In genomic region chr4:6783111-6783981, GRCh38 we compare ENCODE assay signal across 1 cellular context.
TF ChIP-seq lines count a peak whose summit lies in the region.

No MANE protein-coding gene starts in this region.

TF ChIP-seq in HepG2, 621 proteins besides CTCF, POLR2A, EP300 and RAD21 (continued from another document and continues in another):
- TF ChIP-seq, protein P1, sequence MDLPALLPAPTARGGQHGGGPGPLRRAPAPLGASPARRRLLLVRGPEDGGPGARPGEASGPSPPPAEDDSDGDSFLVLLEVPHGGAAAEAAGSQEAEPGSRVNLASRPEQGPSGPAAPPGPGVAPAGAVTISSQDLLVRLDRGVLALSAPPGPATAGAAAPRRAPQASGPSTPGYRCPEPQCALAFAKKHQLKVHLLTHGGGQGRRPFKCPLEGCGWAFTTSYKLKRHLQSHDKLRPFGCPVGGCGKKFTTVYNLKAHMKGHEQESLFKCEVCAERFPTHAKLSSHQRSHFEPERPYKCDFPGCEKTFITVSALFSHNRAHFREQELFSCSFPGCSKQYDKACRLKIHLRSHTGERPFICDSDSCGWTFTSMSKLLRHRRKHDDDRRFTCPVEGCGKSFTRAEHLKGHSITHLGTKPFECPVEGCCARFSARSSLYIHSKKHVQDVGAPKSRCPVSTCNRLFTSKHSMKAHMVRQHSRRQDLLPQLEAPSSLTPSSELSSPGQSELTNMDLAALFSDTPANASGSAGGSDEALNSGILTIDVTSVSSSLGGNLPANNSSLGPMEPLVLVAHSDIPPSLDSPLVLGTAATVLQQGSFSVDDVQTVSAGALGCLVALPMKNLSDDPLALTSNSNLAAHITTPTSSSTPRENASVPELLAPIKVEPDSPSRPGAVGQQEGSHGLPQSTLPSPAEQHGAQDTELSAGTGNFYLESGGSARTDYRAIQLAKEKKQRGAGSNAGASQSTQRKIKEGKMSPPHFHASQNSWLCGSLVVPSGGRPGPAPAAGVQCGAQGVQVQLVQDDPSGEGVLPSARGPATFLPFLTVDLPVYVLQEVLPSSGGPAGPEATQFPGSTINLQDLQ (CRISPR knock-in tag; IDR thresholded peaks at IDR 0.05), result 0 out of 2 replicates have a peak, but pooled peaks have one; percentile 51
- TF ChIP-seq, protein P2, sequence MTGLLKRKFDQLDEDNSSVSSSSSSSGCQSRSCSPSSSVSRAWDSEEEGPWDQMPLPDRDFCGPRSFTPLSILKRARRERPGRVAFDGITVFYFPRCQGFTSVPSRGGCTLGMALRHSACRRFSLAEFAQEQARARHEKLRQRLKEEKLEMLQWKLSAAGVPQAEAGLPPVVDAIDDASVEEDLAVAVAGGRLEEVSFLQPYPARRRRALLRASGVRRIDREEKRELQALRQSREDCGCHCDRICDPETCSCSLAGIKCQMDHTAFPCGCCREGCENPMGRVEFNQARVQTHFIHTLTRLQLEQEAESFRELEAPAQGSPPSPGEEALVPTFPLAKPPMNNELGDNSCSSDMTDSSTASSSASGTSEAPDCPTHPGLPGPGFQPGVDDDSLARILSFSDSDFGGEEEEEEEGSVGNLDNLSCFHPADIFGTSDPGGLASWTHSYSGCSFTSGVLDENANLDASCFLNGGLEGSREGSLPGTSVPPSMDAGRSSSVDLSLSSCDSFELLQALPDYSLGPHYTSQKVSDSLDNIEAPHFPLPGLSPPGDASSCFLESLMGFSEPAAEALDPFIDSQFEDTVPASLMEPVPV (CRISPR knock-in tag; IDR thresholded peaks at IDR 0.05), result no peak
- TF ChIP-seq ZFP90 (CRISPR knock-in tag; IDR thresholded peaks at IDR 0.05; ENCODE audit: borderline replicate concordance) (no peak; the same call in 1 of the 2 replicates), SIX4 (CRISPR knock-in tag; IDR thresholded peaks at IDR 0.05) (no peak), HDAC2 (CRISPR knock-in tag; IDR thresholded peaks at IDR 0.05) (no peak), SIN3B (IDR thresholded peaks at IDR 0.05; ENCODE audit: low read length) (no peak), BORCS8-MEF2B (CRISPR knock-in tag; IDR thresholded peaks at IDR 0.05) (no peak), TBL1XR1 (IDR thresholded peaks at IDR 0.05; ENCODE audit: borderline replicate concordance, low read length, partially characterized antibody) (no peak), CEBPB (IDR thresholded peaks at IDR 0.05; ENCODE audit: borderline replicate concordance, low read depth, low read length) (no peak), TBX3 (IDR thresholded peaks at IDR 0.05; ENCODE audit: borderline replicate concordance) (no peak), ATF7-NPFF (CRISPR knock-in tag; IDR thresholded peaks at IDR 0.05; ENCODE audit: low read depth) (no peak), ZBTB20 (CRISPR knock-in tag; IDR thresholded peaks at IDR 0.05; ENCODE audit: borderline replicate concordance, low read depth) (no peak), RELA (CRISPR knock-in tag; IDR thresholded peaks at IDR 0.05) (no peak), TFE3 (CRISPR knock-in tag; IDR thresholded peaks at IDR 0.05) (no peak), CC2D1A (CRISPR knock-in tag; IDR thresholded peaks at IDR 0.05) (no peak), HOXD1 (CRISPR knock-in tag; IDR thresholded peaks at IDR 0.05) (no peak), GATAD2A (CRISPR knock-in tag; IDR thresholded peaks at IDR 0.05) (no peak), ZNF256 (CRISPR knock-in tag; conservative IDR thresholded peaks at IDR 0.05) (no peak), DNMT1 (CRISPR knock-in tag; IDR thresholded peaks at IDR 0.05) (no peak), ZNF574 (CRISPR knock-in tag; IDR thresholded peaks at IDR 0.05) (peak; percentile 62; the same call in 1 of the 2 replicates), HMG20A (CRISPR knock-in tag; IDR thresholded peaks at IDR 0.05; ENCODE audit: borderline replicate concordance) (no peak), USF2 (IDR thresholded peaks at IDR 0.05; ENCODE audit: low read depth, low read length) (no peak), USF2 (CRISPR knock-in tag; IDR thresholded peaks at IDR 0.05; ENCODE audit: borderline replicate concordance) (no peak), HCFC1 (IDR thresholded peaks at IDR 0.05; ENCODE audit: low read depth, low read length) (no peak), NAIF1 (CRISPR knock-in tag; IDR thresholded peaks at IDR 0.05; ENCODE audit: borderline replicate concordance) (no peak), ASH2L (IDR thresholded peaks at IDR 0.05; ENCODE audit: insufficient read length, low read depth, low read length) (peak; percentile 75), TERF1 (CRISPR knock-in tag; IDR thresholded peaks at IDR 0.05) (no peak), THAP11 (CRISPR knock-in tag; IDR thresholded peaks at IDR 0.05) (peak; percentile 47; the same call in 1 of the 2 replicates), SKIL (CRISPR knock-in tag; IDR thresholded peaks at IDR 0.05; ENCODE audit: borderline replicate concordance) (no peak), ZNF30 (CRISPR knock-in tag; IDR thresholded peaks at IDR 0.05) (no peak), ZNF747 (CRISPR knock-in tag; IDR thresholded peaks at IDR 0.05; ENCODE audit: borderline replicate concordance) (no peak; the same call in 1 of the 2 replicates), ZBTB49 (CRISPR knock-in tag; IDR thresholded peaks at IDR 0.05; ENCODE audit: borderline replicate concordance) (no peak), NFE2 (CRISPR knock-in tag; IDR thresholded peaks at IDR 0.05) (no peak), ZNF619 (CRISPR knock-in tag; IDR thresholded peaks at IDR 0.05) (no peak), NR2F6 (IDR thresholded peaks at IDR 0.05) (no peak), NR2F6 (CRISPR knock-in tag; IDR thresholded peaks at IDR 0.05) (0 out of 2 replicates have a peak, but pooled peaks have one; percentile 19)
- TF ChIP-seq, protein P3, sequence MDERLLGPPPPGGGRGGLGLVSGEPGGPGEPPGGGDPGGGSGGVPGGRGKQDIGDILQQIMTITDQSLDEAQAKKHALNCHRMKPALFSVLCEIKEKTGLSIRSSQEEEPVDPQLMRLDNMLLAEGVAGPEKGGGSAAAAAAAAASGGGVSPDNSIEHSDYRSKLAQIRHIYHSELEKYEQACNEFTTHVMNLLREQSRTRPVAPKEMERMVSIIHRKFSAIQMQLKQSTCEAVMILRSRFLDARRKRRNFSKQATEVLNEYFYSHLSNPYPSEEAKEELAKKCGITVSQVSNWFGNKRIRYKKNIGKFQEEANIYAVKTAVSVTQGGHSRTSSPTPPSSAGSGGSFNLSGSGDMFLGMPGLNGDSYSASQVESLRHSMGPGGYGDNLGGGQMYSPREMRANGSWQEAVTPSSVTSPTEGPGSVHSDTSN (CRISPR knock-in tag; IDR thresholded peaks at IDR 0.05), result no peak; the same call in 1 of the 2 replicates
- TF ChIP-seq, protein P4, sequence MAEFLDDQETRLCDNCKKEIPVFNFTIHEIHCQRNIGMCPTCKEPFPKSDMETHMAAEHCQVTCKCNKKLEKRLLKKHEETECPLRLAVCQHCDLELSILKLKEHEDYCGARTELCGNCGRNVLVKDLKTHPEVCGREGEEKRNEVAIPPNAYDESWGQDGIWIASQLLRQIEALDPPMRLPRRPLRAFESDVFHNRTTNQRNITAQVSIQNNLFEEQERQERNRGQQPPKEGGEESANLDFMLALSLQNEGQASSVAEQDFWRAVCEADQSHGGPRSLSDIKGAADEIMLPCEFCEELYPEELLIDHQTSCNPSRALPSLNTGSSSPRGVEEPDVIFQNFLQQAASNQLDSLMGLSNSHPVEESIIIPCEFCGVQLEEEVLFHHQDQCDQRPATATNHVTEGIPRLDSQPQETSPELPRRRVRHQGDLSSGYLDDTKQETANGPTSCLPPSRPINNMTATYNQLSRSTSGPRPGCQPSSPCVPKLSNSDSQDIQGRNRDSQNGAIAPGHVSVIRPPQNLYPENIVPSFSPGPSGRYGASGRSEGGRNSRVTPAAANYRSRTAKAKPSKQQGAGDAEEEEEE (CRISPR knock-in tag; IDR thresholded peaks at IDR 0.05; ENCODE audit: borderline replicate concordance), result no peak
- TF ChIP-seq, protein P5, sequence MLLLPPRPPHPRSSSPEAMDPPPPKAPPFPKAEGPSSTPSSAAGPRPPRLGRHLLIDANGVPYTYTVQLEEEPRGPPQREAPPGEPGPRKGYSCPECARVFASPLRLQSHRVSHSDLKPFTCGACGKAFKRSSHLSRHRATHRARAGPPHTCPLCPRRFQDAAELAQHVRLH (CRISPR knock-in tag; IDR thresholded peaks at IDR 0.05; ENCODE audit: borderline replicate concordance, low read depth), result peak; percentile 66; the same call in 1 of the 2 replicates
- TF ChIP-seq, protein P6, sequence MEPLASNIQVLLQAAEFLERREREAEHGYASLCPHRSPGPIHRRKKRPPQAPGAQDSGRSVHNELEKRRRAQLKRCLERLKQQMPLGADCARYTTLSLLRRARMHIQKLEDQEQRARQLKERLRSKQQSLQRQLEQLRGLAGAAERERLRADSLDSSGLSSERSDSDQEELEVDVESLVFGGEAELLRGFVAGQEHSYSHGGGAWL (CRISPR knock-in tag; IDR thresholded peaks at IDR 0.05), result no peak; the same call in 1 of the 2 replicates
